18 cellular contexts compared by ENCODE assay signal in genomic region chr2:127776122-127776780, GRCh38. TPM values are rescaled to one million over a fixed set of nuclear protein-coding genes. Genes with fewer than 3 reads are reported as not detected.
DNase-seq lines count a peak whose midpoint lies in the region; ATAC-seq, FAIRE-seq and TF ChIP-seq lines count a peak whose summit lies in the region.
"Had no signal": no experiment of that assay in that cellular context is flagged by ENCODE, and none has a peak within 500 bp of the region (broad histone marks: within the 10 kb centered on the region; RNA-seq: fewer than 3 reads in every experiment).

No MANE protein-coding gene starts in this region.

- no peaks in the 10 kb centered on the region for H3K9me3 Mint-ChIP-seq in natural killer cell
- no peaks in the 10 kb centered on the region for H3K9me3 Mint-ChIP-seq in natural killer cell treated with Interleukin-12 subunit alpha and Interleukin-12 subunit beta and Interleukin-15 and Interleukin-18, amount 100 ng/mL, for 72 hours
- H3K9me3 Mint-ChIP-seq: activated B cell treated with CpG ODN at 0.5 μM for 24 hours had no signal

- H3K27ac ChIP-seq in K562 (ENCODE audit: extremely low read depth, low read depth, low read length) (no peak overlapping the region), right lobe of liver (no peak overlapping the region), vagina (no peak overlapping the region), SJCRH30 (no peak overlapping the region)
- H3K27ac ChIP-seq: epithelial cell of prostate, parathyroid adenoma had no signal

- no peak overlapping the region for H3K4me3 Mint-ChIP-seq in natural killer cell
- H3K4me3 Mint-ChIP-seq in natural killer cell treated with Interleukin-12 subunit alpha and Interleukin-12 subunit beta and Interleukin-15 and Interleukin-18, amount 100 ng/mL, for 72 hours: no peak overlapping the region
- H3K4me3 Mint-ChIP-seq: activated B cell treated with CpG ODN at 0.5 μM for 24 hours, B cell had no signal

- H3K36me3 ChIP-seq in K562 (ENCODE audit: control insufficient read depth, insufficient read depth, low read length) (peaks cover 8% of the 10 kb centered on the region; the same call in 1 of the 3 replicates), right lobe of liver (no peaks in the 10 kb centered on the region), vagina (no peaks in the 10 kb centered on the region), SJCRH30 (peaks cover 6% of the 10 kb centered on the region)
- H3K36me3 ChIP-seq: heart right ventricle had no signal

- H3K4me3 ChIP-seq in K562 (no peak overlapping the region), right lobe of liver (no peak overlapping the region), vagina (no peak overlapping the region), SJCRH30 (no peak overlapping the region)
- H3K4me3 ChIP-seq: heart right ventricle, MG63 had no signal

- TF ChIP-seq EP300 in K562 (IDR thresholded peaks at IDR 0.05; ENCODE audit: low read length): no peak

- peaks cover 44 to 51% of the 10 kb centered on the region in 2 donors for H3K4me1 Mint-ChIP-seq in natural killer cell
- H3K4me1 Mint-ChIP-seq in natural killer cell treated with Interleukin-12 subunit alpha and Interleukin-12 subunit beta and Interleukin-15 and Interleukin-18, amount 100 ng/mL, for 72 hours (ENCODE audit: low read depth in 2 of 2): peaks cover 22 to 40% of the 10 kb centered on the region in 2 donors

- peak overlapping the region; percentile 76 to 78 for H3K27ac Mint-ChIP-seq in natural killer cell
- no peak overlapping the region for H3K27ac Mint-ChIP-seq in natural killer cell treated with Interleukin-12 subunit alpha and Interleukin-12 subunit beta and Interleukin-15 and Interleukin-18, amount 100 ng/mL, for 72 hours
- H3K27ac Mint-ChIP-seq: activated B cell treated with CpG ODN at 0.5 μM for 24 hours had no signal

- in situ Hi-C loops in K562 (cut with MboI): no loop called here

- TF ChIP-seq CTCF in natural killer cell (IDR thresholded peaks at IDR 0.05) (no peak), K562 (IDR thresholded peaks at IDR 0.05 in 2 of 3, conservative IDR thresholded peaks at IDR 0.05 in 1 of 3; ENCODE audit: insufficient read depth in 2 of 3, low read depth in 1 of 3, low read length in 3 of 3) (no peak), right lobe of liver (IDR thresholded peaks at IDR 0.05) (no peak), vagina (IDR thresholded peaks at IDR 0.05) (no peak)

- H3K9me1 ChIP-seq in K562 (ENCODE audit: control insufficient read depth, insufficient read depth, low read length): no peaks in the 10 kb centered on the region

- no peaks in the 10 kb centered on the region for H3K27me3 Mint-ChIP-seq in natural killer cell (ENCODE audit: low read depth in 2 of 2)
- no peaks in the 10 kb centered on the region for H3K27me3 Mint-ChIP-seq in natural killer cell treated with Interleukin-12 subunit alpha and Interleukin-12 subunit beta and Interleukin-15 and Interleukin-18, amount 100 ng/mL, for 72 hours
- H3K27me3 Mint-ChIP-seq: activated B cell treated with CpG ODN at 0.5 μM for 24 hours, B cell had no signal

- CTCF ChIA-PET in K562 (lab: Yijun Ruan, JAX; ENCODE audit: low intra/inter-chr PET ratio): no interaction called here

- peaks cover 5% of the 10 kb centered on the region; the same call in 1 of the 2 replicates for H4K20me1 ChIP-seq in K562 (replicated peaks; ENCODE audit: control insufficient read depth, insufficient read depth, low read length)

- WGBS in K562 (ENCODE audit: insufficient coverage, low coverage, missing lambda C conversion rate): 79% methylated on average over 2 of the region's 3 CpGs
- 74% methylated on average over 3 of the region's 3 CpGs for WGBS in right lobe of liver (ENCODE audit: insufficient coverage, low coverage, low lambda C conversion rate, missing lambda C conversion rate)

- H3K9me3 ChIP-seq in K562 (replicated peaks; ENCODE audit: control insufficient read depth, insufficient read depth, low read depth, low read length) (no peaks in the 10 kb centered on the region), right lobe of liver (no peaks in the 10 kb centered on the region), vagina (no peaks in the 10 kb centered on the region), SJCRH30 (replicated peaks) (no peaks in the 10 kb centered on the region)
- H3K9me3 ChIP-seq: heart right ventricle, MG63 had no signal

- H3K4me2 ChIP-seq in K562 (ENCODE audit: insufficient read depth, low read length): no peak overlapping the region

- H3K27me3 ChIP-seq in K562 (ENCODE audit: control insufficient read depth in 2 of 2, insufficient read depth in 2 of 2, low read length in 2 of 2) (no peaks in the 10 kb centered on the region), right lobe of liver (no peaks in the 10 kb centered on the region), vagina (no peaks in the 10 kb centered on the region), SJCRH30 (no peaks in the 10 kb centered on the region)
- H3K27me3 ChIP-seq: heart right ventricle, MG63 had no signal

- FAIRE-seq in K562 (lab: Jason Lieb, UNC): peak; percentile 56
- FAIRE-seq: H54 had no signal

- intact Hi-C loops in natural killer cell (cut with micrococcal nuclease): no loop called here
- intact Hi-C loops in K562 (cut with micrococcal nuclease): no loop called here
- intact Hi-C loops in right lobe of liver (cut with DNase I): no loop called here
- intact Hi-C loops in vagina (cut with DNase I): no loop called here

- BruUV-seq in K562 (replicated peaks; lab: Mats Ljungman, UMichigan): no TSS peak

- H3K9ac ChIP-seq in K562 (ENCODE audit: insufficient read depth in 1 of 2, low read depth in 2 of 2, low read length in 2 of 2): no peak overlapping the region
- H3K9ac ChIP-seq: parathyroid adenoma had no signal

- TF ChIP-seq RAD21 in K562 (CRISPR knock-in tag; conservative IDR thresholded peaks at IDR 0.05 in 1 of 2, IDR thresholded peaks at IDR 0.05 in 1 of 2): no peak

- no peak for TF ChIP-seq POLR2A in K562 (conservative IDR thresholded peaks at IDR 0.05)
- TF ChIP-seq POLR2A in right lobe of liver (IDR thresholded peaks at IDR 0.05): no peak
- TF ChIP-seq POLR2A in vagina (IDR thresholded peaks at IDR 0.05): no peak

- peaks cover 0 to 4% of the 10 kb centered on the region in 2 experiments; a peak in 1 of 5 replicates for H3K4me1 ChIP-seq in K562 (replicated peaks in 1 of 2; ENCODE audit: control insufficient read depth in 2 of 2, insufficient read depth in 2 of 2, low read length in 2 of 2)
- H3K4me1 ChIP-seq in right lobe of liver: peaks cover 0 to 13% (median 0%) of the 10 kb centered on the region in 4 donors
- H3K4me1 ChIP-seq in vagina: peaks cover 36% of the 10 kb centered on the region
- no peaks in the 10 kb centered on the region for H3K4me1 ChIP-seq in SJCRH30

- peaks cover 86% of the 10 kb centered on the region for H3K79me2 ChIP-seq in K562 (ENCODE audit: control insufficient read depth, insufficient read depth, low read length)

- ATAC-seq in natural killer cell: no peak
- ATAC-seq in natural killer cell treated with Interleukin-12 subunit alpha and Interleukin-12 subunit beta and Interleukin-15 and Interleukin-18, amount 100 ng/mL, for 72 hours: no peak
- ATAC-seq in K562: peak; percentile 56
- ATAC-seq in right lobe of liver: peak; percentile 37 to 56 (median 44)
- ATAC-seq in GM19467 (IDR thresholded peaks at IDR 0.05; ENCODE audit: unreplicated experiment): no peak

- H2AFZ ChIP-seq in K562 (ENCODE audit: low read depth, low read length): no peak overlapping the region
- H2AFZ ChIP-seq: parathyroid adenoma had no signal

- POLR2A ChIA-PET in K562 (lab: Yijun Ruan, JAX): interaction anchor here (1.0 kb wide), 1 partner anchor 9 kb away, joined by 3 read pairs; no protein-coding TSS in a partner anchor

- DNase-seq in natural killer cell (no peak), K562 (ENCODE audit: extremely low read depth in 1 of 4, low spot score in 3 of 4) (no peak), right lobe of liver (no peak), vagina (ENCODE audit: extremely low spot score in 2 of 2) (no peak), SJCRH30 (no peak), anterior cingulate cortex (lab: John Stamatoyannopoulos, UW) (no peak)
- DNase-seq in natural killer cell treated with Interleukin-12 subunit alpha and Interleukin-12 subunit beta and Interleukin-15 and Interleukin-18, amount 100 ng/mL, for 72 hours (ENCODE audit: low spot score): no peak
- DNase-seq: activated B cell treated with CpG ODN at 0.5 μM for 24 hours; central memory CD4-positive, alpha-beta T cell; heart right ventricle; MG63; NCI-H2107; stimulated activated CD4-positive, alpha-beta T cell treated with anti-CD3 and anti-CD28 coated beads, Interleukin-2, amount 100 ng/mL, for 48 hours had no signal

- H3K36me3 Mint-ChIP-seq in natural killer cell: no peaks in the 10 kb centered on the region
- no peaks in the 10 kb centered on the region for H3K36me3 Mint-ChIP-seq in natural killer cell treated with Interleukin-12 subunit alpha and Interleukin-12 subunit beta and Interleukin-15 and Interleukin-18, amount 100 ng/mL, for 72 hours

RNA-seq across cellular contexts. Expression of gene WDR33, which starts 34.7 kb away (rescaled TPM):
- 10 to 100 TPM; 55.2 to 78.4 (median 55.3) TPM for total RNA-seq in natural killer cell
- 10 to 100 TPM; 70.6 to 85.3 TPM for total RNA-seq in natural killer cell treated with Interleukin-12 subunit alpha and Interleukin-12 subunit beta and Interleukin-15 and Interleukin-18, amount 100 ng/mL, for 72 hours
- 62.3 and 147 TPM in 2 replicates for total RNA-seq in K562 (2011; cell fraction: chromatin; rRNA removed; ENCODE audit: low replicate concordance)
- total RNA-seq in K562 (2011; cell fraction: nucleolus; rRNA removed): 25.3 and 36.8 TPM in 2 replicates
- 76.0 and 124 TPM in 2 replicates for total RNA-seq in K562 (2011; cell fraction: nucleoplasm; rRNA removed)
- 24.2 and 29.2 TPM in 2 replicates for total RNA-seq in K562 (2014; rRNA removed)
- total RNA-seq in K562 (2014; rRNA removed; fragmentation: Illumina TruSeq; extraction: Trizol): 39.5 and 46.3 TPM in 2 replicates
- 34.3 and 36.9 TPM in 2 replicates for total RNA-seq in K562 (2015; rRNA removed; fragmentation: Illumina TruSeq; extraction: Trizol)
- 57.4 and 57.8 TPM in 2 replicates for total RNA-seq in K562 (2021)
- 53.6 and 56.8 TPM in 2 replicates for polyA plus RNA-seq in K562 (2011; rRNA removed)
- 10.0 and 21.9 TPM in 2 replicates for polyA plus RNA-seq in K562 (2011; cell fraction: cytosol; rRNA removed)
- polyA plus RNA-seq in K562 (2011; cell fraction: nucleus; rRNA removed): 34.4 and 43.5 TPM in 2 replicates
- polyA plus RNA-seq in K562 (2012): 22.1 and 23.0 TPM in 2 replicates
- polyA plus RNA-seq in K562 (2014; fragmentation: Illumina TruSeq; extraction: Trizol): 31.1 and 36.2 TPM in 2 replicates
- 10 to 100 TPM; 38.4 to 43.5 TPM for polyA plus RNA-seq in K562 (2014; fragmentation: Nextera tagmentation; extraction: Ambion mirVana)
- 25.0 and 26.7 TPM in 2 replicates for polyA plus RNA-seq in K562 (2014; rRNA removed)
- 107 and 120 TPM in 2 replicates for polyA minus RNA-seq in K562 (2011; rRNA and poly(A)+ RNA removed)
- 27.3 and 32.9 TPM in 2 replicates for polyA minus RNA-seq in K562 (2011; cell fraction: cytosol; rRNA and poly(A)+ RNA removed)
- polyA minus RNA-seq in K562 (2011; cell fraction: nucleus; rRNA and poly(A)+ RNA removed): 45.1 and 81.6 TPM in 2 replicates
- total RNA-seq in right lobe of liver: 10 to 100 TPM; 15.6 to 38.3 (median 28.0) TPM
- 37.1 TPM for total RNA-seq in vagina
- total RNA-seq in SJCRH30 (2014; rRNA removed; shearing (Covaris generic)): 52.8 and 56.1 TPM in 2 replicates

Comparison
In these comparisons a context has a peak if more than half of its experiments do, and no peak if none do; other contexts are left out.
1. H3K27ac Mint-ChIP-seq: peak in natural killer cell (2 of 2); none in natural killer cell treated with Interleukin-12 subunit alpha and Interleukin-12 subunit beta and Interleukin-15 and Interleukin-18, amount 100 ng/mL, for 72 hours (0 of 2).
2. ATAC-seq: peak in K562 (single experiment) and right lobe of liver (4 of 4); none in natural killer cell (0 of 3), natural killer cell treated with Interleukin-12 subunit alpha and Interleukin-12 subunit beta and Interleukin-15 and Interleukin-18, amount 100 ng/mL, for 72 hours (0 of 2) and GM19467 (single experiment).